Comparison of ENCODE assay signal across 21 cellular contexts in genomic region chr11:10443721-10444120, GRCh38.
"Had no signal": no experiment of that assay in that cellular context is flagged by ENCODE, and none has a peak within 500 bp of the region (broad histone marks: within the 10 kb centered on the region; RNA-seq: fewer than 3 reads in every experiment).

No MANE protein-coding gene starts in this region.

- H3K27ac ChIP-seq: epithelial cell of prostate, esophagus muscularis mucosa, left ventricle myocardium inferior, lower lobe of right lung, neural progenitor cell, ovary, right atrium auricular region, stomach, thoracic aorta, transverse colon had no signal

- H3K9me3 ChIP-seq: esophagus muscularis mucosa, left ventricle myocardium inferior, lower lobe of right lung, ovary, right atrium auricular region, stomach, thoracic aorta, transverse colon had no signal

- ATAC-seq: effector memory CD8-positive, alpha-beta T cell; left cardiac atrium; lower lobe of right lung; natural killer cell treated with Interleukin-12 subunit alpha and Interleukin-12 subunit beta and Interleukin-15 and Interleukin-18, amount 100 ng/mL, for 72 hours had no signal

- H3K4me3 ChIP-seq: esophagus muscularis mucosa, left ventricle myocardium inferior, lower lobe of right lung, neural progenitor cell, ovary, right atrium auricular region, stomach, thoracic aorta, transverse colon had no signal

- H3K36me3 ChIP-seq: esophagus muscularis mucosa, left ventricle myocardium inferior, lower lobe of right lung, neural progenitor cell, ovary, right atrium auricular region, stomach, thoracic aorta, transverse colon had no signal

- DNase-seq: effector memory CD8-positive, alpha-beta T cell; kidney; left cardiac atrium; left ventricle myocardium inferior; lower lobe of right lung; midbrain; nucleus accumbens; ovary; small intestine; stimulated activated CD4-positive, alpha-beta T cell treated with anti-CD3 and anti-CD28 coated beads, Interleukin-12 subunit alpha, Interleukin-12 subunit beta, amount 100 ng/mL, for 4 hours; stimulated activated naive CD4-positive, alpha-beta T cell; stomach; substantia nigra; transverse colon had no signal

- H2AFZ ChIP-seq: neural progenitor cell had no signal

- H3K27me3 ChIP-seq: esophagus muscularis mucosa, ovary, right atrium auricular region, stomach, transverse colon had no signal

- H3K4me3 Mint-ChIP-seq: effector memory CD8-positive, alpha-beta T cell; memory B cell; natural killer cell treated with Interleukin-12 subunit alpha and Interleukin-12 subunit beta and Interleukin-15 and Interleukin-18, amount 100 ng/mL, for 72 hours; neural progenitor cell had no signal

- H3K9ac ChIP-seq: neural progenitor cell had no signal

- H3K4me1 ChIP-seq: esophagus muscularis mucosa, left ventricle myocardium inferior, lower lobe of right lung, neural progenitor cell, right atrium auricular region, stomach, transverse colon had no signal

- H3K4me2 ChIP-seq: neural progenitor cell had no signal

- H3K27me3 Mint-ChIP-seq: effector memory CD8-positive, alpha-beta T cell; memory B cell had no signal

- H3K36me3 Mint-ChIP-seq: memory B cell; natural killer cell treated with Interleukin-12 subunit alpha and Interleukin-12 subunit beta and Interleukin-15 and Interleukin-18, amount 100 ng/mL, for 72 hours; neural progenitor cell had no signal

- H3K9me3 Mint-ChIP-seq: effector memory CD8-positive, alpha-beta T cell; memory B cell; natural killer cell treated with Interleukin-12 subunit alpha and Interleukin-12 subunit beta and Interleukin-15 and Interleukin-18, amount 100 ng/mL, for 72 hours; neural progenitor cell had no signal

- H3K27ac Mint-ChIP-seq: natural killer cell treated with Interleukin-12 subunit alpha and Interleukin-12 subunit beta and Interleukin-15 and Interleukin-18, amount 100 ng/mL, for 72 hours; neural progenitor cell had no signal

- FAIRE-seq: kidney, small intestine had no signal
